Comparison of ENCODE assay signal across 16 cellular contexts in genomic region chr1:79633456-79633855, GRCh38.
DNase-seq lines count a peak whose midpoint lies in the region; ATAC-seq, FAIRE-seq and TF ChIP-seq lines count a peak whose summit lies in the region.
"Had no signal": no experiment of that assay in that cellular context is flagged by ENCODE, and none has a peak within 500 bp of the region (broad histone marks: within the 10 kb centered on the region; RNA-seq: fewer than 3 reads in every experiment).

No MANE protein-coding gene starts in this region.

- H3K9me3 ChIP-seq in osteoblast (ENCODE audit: low read depth, low read length), result no peaks in the 10 kb centered on the region
- H3K9me3 ChIP-seq: left lung had no signal

- no peak for TF ChIP-seq CTCF in bronchial epithelial cell (IDR thresholded peaks at IDR 0.05; ENCODE audit: insufficient read depth, low read length, severe bottlenecking)
- TF ChIP-seq CTCF in osteoblast (IDR thresholded peaks at IDR 0.05; ENCODE audit: extremely low read depth, low read depth, low read length), result no peak

- H3K9me3 Mint-ChIP-seq in T-cell, result peaks cover 0 to 8% (median 5%) of the 10 kb centered on the region in 3 donors
- peaks cover 4% of the 10 kb centered on the region for H3K9me3 Mint-ChIP-seq in T-helper 2 cell treated with Interferon-gamma antibody and Interleukin-4, amounts not matched to agents 5 μg/mL and 100 μg/mL, for 36 hours
- H3K9me3 Mint-ChIP-seq: activated T-helper 1 cell treated with anti-CD3 and anti-CD28 coated beads, Interleukin-12 subunit alpha, Interleukin-12 subunit beta, Interleukin-2, Interleukin-4 antibody, amounts not matched to agents 30 ng/mL and 10 ng/mL and 1 ng/mL, durations not matched to agents 14 hours and 24 hours and 36 hours had no signal

- DNase-seq in GM12891 (ENCODE audit: insufficient read length, low spot score) (no peak), M059J (ENCODE audit: low read depth) (peak; percentile 8), bronchial epithelial cell (ENCODE audit: low read depth) (peak; percentile 70), osteoblast (ENCODE audit: insufficient read length, low spot score, missing footprints) (peak; percentile 66), T-cell (no peak)
- no peak for DNase-seq in T-helper 2 cell treated with Interferon-gamma antibody and Interleukin-4, amounts not matched to agents 5 μg/mL and 100 μg/mL, for 36 hours (ENCODE audit: low spot score)
- DNase-seq: central memory CD4-positive, alpha-beta T cell; COR-L47; left lung; NCI-H1092; NCI-H69; stimulated activated naive CD8-positive, alpha-beta T cell treated with anti-CD3 and anti-CD28 coated beads, Interleukin-15, Interleukin-2, amounts not matched to agents 100 U/mL and 50 U/mL, for 24 hours had no signal

- H3K4me1 Mint-ChIP-seq in T-cell, result no peaks in the 10 kb centered on the region
- no peaks in the 10 kb centered on the region for H3K4me1 Mint-ChIP-seq in T-helper 2 cell treated with Interferon-gamma antibody and Interleukin-4, amounts not matched to agents 5 μg/mL and 100 μg/mL, for 36 hours (ENCODE audit: low read depth)

- no peak overlapping the region for H3K4me2 ChIP-seq in osteoblast (ENCODE audit: insufficient read depth, low read length)

- POLR2A ChIA-PET in T-cell (lab: Charles Lee), result no interaction called here

- no peak overlapping the region for H3K4me3 Mint-ChIP-seq in T-cell
- no peak overlapping the region for H3K4me3 Mint-ChIP-seq in T-helper 2 cell treated with Interferon-gamma antibody and Interleukin-4, amounts not matched to agents 5 μg/mL and 100 μg/mL, for 36 hours
- H3K4me3 Mint-ChIP-seq: activated T-helper 1 cell treated with anti-CD3 and anti-CD28 coated beads, Interleukin-12 subunit alpha, Interleukin-12 subunit beta, Interleukin-2, Interleukin-4 antibody, amounts not matched to agents 30 ng/mL and 10 ng/mL and 1 ng/mL, durations not matched to agents 14 hours and 24 hours and 36 hours had no signal

- H3K27me3 ChIP-seq in bronchial epithelial cell (ENCODE audit: control insufficient read depth, insufficient read depth, low read length) (no peaks in the 10 kb centered on the region), osteoblast (ENCODE audit: insufficient read depth, low read length) (no peaks in the 10 kb centered on the region)
- H3K27me3 ChIP-seq: left lung had no signal

- H4K20me1 ChIP-seq in osteoblast (ENCODE audit: insufficient read depth, low read length), result no peaks in the 10 kb centered on the region

- no peaks in the 10 kb centered on the region for H3K36me3 Mint-ChIP-seq in T-cell
- H3K36me3 Mint-ChIP-seq in T-helper 2 cell treated with Interferon-gamma antibody and Interleukin-4, amounts not matched to agents 5 μg/mL and 100 μg/mL, for 36 hours (ENCODE audit: low read depth), result no peaks in the 10 kb centered on the region

- H3K79me2 ChIP-seq in osteoblast (ENCODE audit: insufficient read depth, low read length), result no peaks in the 10 kb centered on the region

- H3K27ac Mint-ChIP-seq in T-cell, result no peak overlapping the region
- no peak overlapping the region for H3K27ac Mint-ChIP-seq in T-helper 2 cell treated with Interferon-gamma antibody and Interleukin-4, amounts not matched to agents 5 μg/mL and 100 μg/mL, for 36 hours
- H3K27ac Mint-ChIP-seq: activated T-helper 1 cell treated with anti-CD3 and anti-CD28 coated beads, Interleukin-12 subunit alpha, Interleukin-12 subunit beta, Interleukin-2, Interleukin-4 antibody, amounts not matched to agents 30 ng/mL and 10 ng/mL and 1 ng/mL, durations not matched to agents 14 hours and 24 hours and 36 hours had no signal

- H3K27me3 Mint-ChIP-seq in T-cell, result no peaks in the 10 kb centered on the region
- H3K27me3 Mint-ChIP-seq in T-helper 2 cell treated with Interferon-gamma antibody and Interleukin-4, amounts not matched to agents 5 μg/mL and 100 μg/mL, for 36 hours (ENCODE audit: low read depth), result no peaks in the 10 kb centered on the region

- H3K4me3 ChIP-seq in bronchial epithelial cell (ENCODE audit: low read depth, low read length) (no peak overlapping the region), osteoblast (ENCODE audit: insufficient read depth, low read length) (no peak overlapping the region)
- H3K4me3 ChIP-seq: left lung had no signal

- H3K36me3 ChIP-seq in bronchial epithelial cell (ENCODE audit: control insufficient read depth, insufficient read depth, low read length), result no peaks in the 10 kb centered on the region
- H3K36me3 ChIP-seq in osteoblast (ENCODE audit: insufficient read depth, low read length), result no peaks in the 10 kb centered on the region
- H3K36me3 ChIP-seq: left lung had no signal

- H3K4me1 ChIP-seq in osteoblast (ENCODE audit: insufficient read depth, low read length), result no peaks in the 10 kb centered on the region
- H3K4me1 ChIP-seq: left lung had no signal

- FAIRE-seq in GM12891 (lab: Jason Lieb, UNC) (no peak), bronchial epithelial cell (lab: Jason Lieb, UNC) (no peak)

- no peak for TF ChIP-seq POLR2A in GM12891 (IDR thresholded peaks at IDR 0.05; ENCODE audit: low read depth, low read length)

- CTCF ChIA-PET in T-cell (lab: Charles Lee), result no interaction called here

- no peak overlapping the region for H2AFZ ChIP-seq in osteoblast (ENCODE audit: low read length)

- ATAC-seq in esophagus mucosa, result no peak
- ATAC-seq in T-cell (replicated peaks in 1 of 4), result no peak
- ATAC-seq in HG03571 (IDR thresholded peaks at IDR 0.05; ENCODE audit: unreplicated experiment), result no peak
- ATAC-seq: HCT116; left lung; stimulated activated naive CD8-positive, alpha-beta T cell treated with anti-CD3 and anti-CD28 coated beads, Interleukin-15, Interleukin-2, amounts not matched to agents 100 U/mL and 50 U/mL, for 24 hours had no signal

- H3K27ac ChIP-seq in osteoblast (ENCODE audit: low read depth, low read length), result no peak overlapping the region
- H3K27ac ChIP-seq: left lung had no signal

TF ChIP-seq in GM12891, 5 proteins besides CTCF, POLR2A, EP300 and RAD21:
- peak; percentile 60 for TF ChIP-seq SPI1 (IDR thresholded peaks at IDR 0.05; ENCODE audit: low read depth, low read length)
- TF ChIP-seq PAX5 (IDR thresholded peaks at IDR 0.05; ENCODE audit: insufficient read depth, low read length, severe bottlenecking), result no peak
- TF ChIP-seq POLR2AphosphoS5 (IDR thresholded peaks at IDR 0.05; ENCODE audit: low read depth, low read length), result no peak

Comparison
In these comparisons a context has a peak if more than half of its experiments do, and no peak if none do; other contexts are left out.
1. DNase-seq: peak in M059J (single experiment), bronchial epithelial cell (single experiment) and osteoblast (single experiment); none in GM12891 (single experiment), T-cell (0 of 34) and T-helper 2 cell treated with Interferon-gamma antibody and Interleukin-4, amounts not matched to agents 5 μg/mL and 100 μg/mL, for 36 hours (single experiment).